Comparison of ENCODE assay signal across 8 cellular contexts in genomic region chr17:60968266-60968665, GRCh38.
"Had no signal": no experiment of that assay in that cellular context is flagged by ENCODE, and none has a peak within 500 bp of the region (broad histone marks: within the 10 kb centered on the region; RNA-seq: fewer than 3 reads in every experiment).

No MANE protein-coding gene starts in this region.

- H3K27me3 Mint-ChIP-seq: IgD-negative memory B cell had no signal

- H3K4me1 ChIP-seq: HAP-1 had no signal

- H3K4me3 Mint-ChIP-seq: HFFc6 had no signal

- DNase-seq: H7, HFFc6 had no signal

- H3K4me3 ChIP-seq: GM23248, HAP-1 had no signal

- H3K27ac ChIP-seq: GM23248, HL-60 had no signal

- FAIRE-seq: HepG2 had no signal

- H3K36me3 ChIP-seq: HAP-1 had no signal

- H2AFZ ChIP-seq: GM23248 had no signal

- ATAC-seq: HCT116, HepG2 had no signal

- H3K9me3 ChIP-seq: HAP-1 had no signal

- H3K9ac ChIP-seq: GM23248 had no signal

- H3K27ac Mint-ChIP-seq: HFFc6 had no signal
